ENCODE assay signal across 2 cellular contexts in the genomic region with DNA sequence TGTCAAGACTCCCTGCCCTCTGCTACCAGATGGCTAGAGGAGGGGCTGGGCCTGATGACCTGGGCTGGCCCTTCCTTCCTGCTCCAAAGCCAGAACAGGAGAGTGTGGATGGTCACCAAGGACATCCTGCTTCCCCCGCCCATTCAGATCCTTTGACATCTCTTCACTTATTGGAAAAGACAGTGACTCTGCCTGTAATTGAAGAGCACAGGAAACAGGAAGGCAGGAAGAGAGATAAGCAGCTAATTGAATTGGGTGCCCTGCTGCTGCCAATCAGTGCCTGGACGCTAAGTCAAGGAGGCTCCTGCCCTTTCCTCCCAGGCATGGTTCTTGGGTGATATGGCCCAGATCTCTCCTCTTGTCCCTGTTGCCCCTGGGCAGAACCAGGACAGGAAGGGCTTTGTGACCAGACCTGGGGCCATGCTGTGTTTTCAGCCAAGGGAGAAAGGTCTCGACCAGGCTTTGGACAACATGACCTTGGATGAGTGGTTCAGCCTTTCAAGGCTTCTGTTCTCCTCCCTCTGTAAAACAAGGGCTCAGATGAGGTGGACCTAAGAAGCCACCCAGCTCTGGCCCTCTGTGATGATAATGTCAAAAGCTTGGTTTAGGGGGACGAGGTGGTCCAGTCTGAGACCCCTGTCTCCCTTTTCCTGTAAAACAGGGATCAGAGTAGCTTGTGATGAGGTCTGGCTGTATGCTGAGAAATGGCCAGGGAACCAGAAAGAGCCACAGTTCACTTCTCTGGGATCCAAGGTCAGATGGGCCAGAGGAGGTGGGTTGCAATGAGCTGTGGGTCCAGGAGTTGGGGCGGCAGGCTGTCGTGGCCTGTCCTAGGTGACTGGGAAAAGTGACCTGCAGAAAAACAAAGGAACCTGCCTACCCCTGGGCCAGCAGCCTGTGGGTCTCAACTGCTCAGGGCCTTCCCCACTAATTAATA.
A peak's percentile ranks its signal among the peaks of the same experiment; 100 is the strongest.
TF ChIP-seq lines count a peak whose summit lies in the region.

No MANE protein-coding gene starts in this region.

TF ChIP-seq in PFSK-1, 5 proteins besides CTCF, POLR2A, EP300 and RAD21 (continued from another document):
- TF ChIP-seq, protein P1, sequence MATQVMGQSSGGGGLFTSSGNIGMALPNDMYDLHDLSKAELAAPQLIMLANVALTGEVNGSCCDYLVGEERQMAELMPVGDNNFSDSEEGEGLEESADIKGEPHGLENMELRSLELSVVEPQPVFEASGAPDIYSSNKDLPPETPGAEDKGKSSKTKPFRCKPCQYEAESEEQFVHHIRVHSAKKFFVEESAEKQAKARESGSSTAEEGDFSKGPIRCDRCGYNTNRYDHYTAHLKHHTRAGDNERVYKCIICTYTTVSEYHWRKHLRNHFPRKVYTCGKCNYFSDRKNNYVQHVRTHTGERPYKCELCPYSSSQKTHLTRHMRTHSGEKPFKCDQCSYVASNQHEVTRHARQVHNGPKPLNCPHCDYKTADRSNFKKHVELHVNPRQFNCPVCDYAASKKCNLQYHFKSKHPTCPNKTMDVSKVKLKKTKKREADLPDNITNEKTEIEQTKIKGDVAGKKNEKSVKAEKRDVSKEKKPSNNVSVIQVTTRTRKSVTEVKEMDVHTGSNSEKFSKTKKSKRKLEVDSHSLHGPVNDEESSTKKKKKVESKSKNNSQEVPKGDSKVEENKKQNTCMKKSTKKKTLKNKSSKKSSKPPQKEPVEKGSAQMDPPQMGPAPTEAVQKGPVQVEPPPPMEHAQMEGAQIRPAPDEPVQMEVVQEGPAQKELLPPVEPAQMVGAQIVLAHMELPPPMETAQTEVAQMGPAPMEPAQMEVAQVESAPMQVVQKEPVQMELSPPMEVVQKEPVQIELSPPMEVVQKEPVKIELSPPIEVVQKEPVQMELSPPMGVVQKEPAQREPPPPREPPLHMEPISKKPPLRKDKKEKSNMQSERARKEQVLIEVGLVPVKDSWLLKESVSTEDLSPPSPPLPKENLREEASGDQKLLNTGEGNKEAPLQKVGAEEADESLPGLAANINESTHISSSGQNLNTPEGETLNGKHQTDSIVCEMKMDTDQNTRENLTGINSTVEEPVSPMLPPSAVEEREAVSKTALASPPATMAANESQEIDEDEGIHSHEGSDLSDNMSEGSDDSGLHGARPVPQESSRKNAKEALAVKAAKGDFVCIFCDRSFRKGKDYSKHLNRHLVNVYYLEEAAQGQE (IDR thresholded peaks at IDR 0.05; ENCODE audit: insufficient read depth in 1 of 2, low read depth in 2 of 2, low read length in 2 of 2): peak in 1 of 2 experiments; percentile 81; a peak in 2 of 4 replicates
- TF ChIP-seq FOXP2 (optimal IDR thresholded peaks at IDR 0.05; ENCODE audit: borderline replicate concordance, extremely low read depth, extremely low read length, insufficient read depth): no peak

TF ChIP-seq in GM23338, 12 proteins besides CTCF, POLR2A, EP300 and RAD21 (continued from another document):
- TF ChIP-seq, protein P2, sequence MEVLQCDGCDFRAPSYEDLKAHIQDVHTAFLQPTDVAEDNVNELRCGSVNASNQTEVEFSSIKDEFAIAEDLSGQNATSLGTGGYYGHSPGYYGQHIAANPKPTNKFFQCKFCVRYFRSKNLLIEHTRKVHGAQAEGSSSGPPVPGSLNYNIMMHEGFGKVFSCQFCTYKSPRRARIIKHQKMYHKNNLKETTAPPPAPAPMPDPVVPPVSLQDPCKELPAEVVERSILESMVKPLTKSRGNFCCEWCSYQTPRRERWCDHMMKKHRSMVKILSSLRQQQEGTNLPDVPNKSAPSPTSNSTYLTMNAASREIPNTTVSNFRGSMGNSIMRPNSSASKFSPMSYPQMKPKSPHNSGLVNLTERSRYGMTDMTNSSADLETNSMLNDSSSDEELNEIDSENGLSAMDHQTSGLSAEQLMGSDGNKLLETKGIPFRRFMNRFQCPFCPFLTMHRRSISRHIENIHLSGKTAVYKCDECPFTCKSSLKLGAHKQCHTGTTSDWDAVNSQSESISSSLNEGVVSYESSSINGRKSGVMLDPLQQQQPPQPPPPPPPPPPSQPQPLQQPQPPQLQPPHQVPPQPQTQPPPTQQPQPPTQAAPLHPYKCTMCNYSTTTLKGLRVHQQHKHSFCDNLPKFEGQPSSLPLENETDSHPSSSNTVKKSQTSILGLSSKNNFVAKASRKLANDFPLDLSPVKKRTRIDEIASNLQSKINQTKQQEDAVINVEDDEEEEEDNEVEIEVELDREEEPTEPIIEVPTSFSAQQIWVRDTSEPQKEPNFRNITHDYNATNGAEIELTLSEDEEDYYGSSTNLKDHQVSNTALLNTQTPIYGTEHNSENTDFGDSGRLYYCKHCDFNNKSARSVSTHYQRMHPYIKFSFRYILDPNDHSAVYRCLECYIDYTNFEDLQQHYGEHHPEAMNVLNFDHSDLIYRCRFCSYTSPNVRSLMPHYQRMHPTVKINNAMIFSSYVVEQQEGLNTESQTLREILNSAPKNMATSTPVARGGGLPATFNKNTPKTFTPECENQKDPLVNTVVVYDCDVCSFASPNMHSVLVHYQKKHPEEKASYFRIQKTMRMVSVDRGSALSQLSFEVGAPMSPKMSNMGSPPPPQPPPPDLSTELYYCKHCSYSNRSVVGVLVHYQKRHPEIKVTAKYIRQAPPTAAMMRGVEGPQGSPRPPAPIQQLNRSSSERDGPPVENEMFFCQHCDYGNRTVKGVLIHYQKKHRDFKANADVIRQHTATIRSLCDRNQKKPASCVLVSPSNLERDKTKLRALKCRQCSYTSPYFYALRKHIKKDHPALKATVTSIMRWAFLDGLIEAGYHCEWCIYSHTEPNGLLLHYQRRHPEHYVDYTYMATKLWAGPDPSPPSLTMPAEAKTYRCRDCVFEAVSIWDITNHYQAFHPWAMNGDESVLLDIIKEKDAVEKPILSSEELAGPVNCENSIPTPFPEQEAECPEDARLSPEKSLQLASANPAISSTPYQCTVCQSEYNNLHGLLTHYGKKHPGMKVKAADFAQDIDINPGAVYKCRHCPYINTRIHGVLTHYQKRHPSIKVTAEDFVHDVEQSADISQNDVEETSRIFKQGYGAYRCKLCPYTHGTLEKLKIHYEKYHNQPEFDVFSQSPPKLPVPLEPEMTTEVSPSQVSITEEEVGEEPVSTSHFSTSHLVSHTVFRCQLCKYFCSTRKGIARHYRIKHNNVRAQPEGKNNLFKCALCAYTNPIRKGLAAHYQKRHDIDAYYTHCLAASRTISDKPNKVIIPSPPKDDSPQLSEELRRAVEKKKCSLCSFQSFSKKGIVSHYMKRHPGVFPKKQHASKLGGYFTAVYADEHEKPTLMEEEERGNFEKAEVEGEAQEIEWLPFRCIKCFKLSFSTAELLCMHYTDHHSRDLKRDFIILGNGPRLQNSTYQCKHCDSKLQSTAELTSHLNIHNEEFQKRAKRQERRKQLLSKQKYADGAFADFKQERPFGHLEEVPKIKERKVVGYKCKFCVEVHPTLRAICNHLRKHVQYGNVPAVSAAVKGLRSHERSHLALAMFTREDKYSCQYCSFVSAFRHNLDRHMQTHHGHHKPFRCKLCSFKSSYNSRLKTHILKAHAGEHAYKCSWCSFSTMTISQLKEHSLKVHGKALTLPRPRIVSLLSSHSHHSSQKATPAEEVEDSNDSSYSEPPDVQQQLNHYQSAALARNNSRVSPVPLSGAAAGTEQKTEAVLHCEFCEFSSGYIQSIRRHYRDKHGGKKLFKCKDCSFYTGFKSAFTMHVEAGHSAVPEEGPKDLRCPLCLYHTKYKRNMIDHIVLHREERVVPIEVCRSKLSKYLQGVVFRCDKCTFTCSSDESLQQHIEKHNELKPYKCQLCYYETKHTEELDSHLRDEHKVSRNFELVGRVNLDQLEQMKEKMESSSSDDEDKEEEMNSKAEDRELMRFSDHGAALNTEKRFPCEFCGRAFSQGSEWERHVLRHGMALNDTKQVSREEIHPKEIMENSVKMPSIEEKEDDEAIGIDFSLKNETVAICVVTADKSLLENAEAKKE (CRISPR knock-in tag; IDR thresholded peaks at IDR 0.05): no peak
